ENCODE assay signal across 8 cellular contexts in the genomic region with DNA sequence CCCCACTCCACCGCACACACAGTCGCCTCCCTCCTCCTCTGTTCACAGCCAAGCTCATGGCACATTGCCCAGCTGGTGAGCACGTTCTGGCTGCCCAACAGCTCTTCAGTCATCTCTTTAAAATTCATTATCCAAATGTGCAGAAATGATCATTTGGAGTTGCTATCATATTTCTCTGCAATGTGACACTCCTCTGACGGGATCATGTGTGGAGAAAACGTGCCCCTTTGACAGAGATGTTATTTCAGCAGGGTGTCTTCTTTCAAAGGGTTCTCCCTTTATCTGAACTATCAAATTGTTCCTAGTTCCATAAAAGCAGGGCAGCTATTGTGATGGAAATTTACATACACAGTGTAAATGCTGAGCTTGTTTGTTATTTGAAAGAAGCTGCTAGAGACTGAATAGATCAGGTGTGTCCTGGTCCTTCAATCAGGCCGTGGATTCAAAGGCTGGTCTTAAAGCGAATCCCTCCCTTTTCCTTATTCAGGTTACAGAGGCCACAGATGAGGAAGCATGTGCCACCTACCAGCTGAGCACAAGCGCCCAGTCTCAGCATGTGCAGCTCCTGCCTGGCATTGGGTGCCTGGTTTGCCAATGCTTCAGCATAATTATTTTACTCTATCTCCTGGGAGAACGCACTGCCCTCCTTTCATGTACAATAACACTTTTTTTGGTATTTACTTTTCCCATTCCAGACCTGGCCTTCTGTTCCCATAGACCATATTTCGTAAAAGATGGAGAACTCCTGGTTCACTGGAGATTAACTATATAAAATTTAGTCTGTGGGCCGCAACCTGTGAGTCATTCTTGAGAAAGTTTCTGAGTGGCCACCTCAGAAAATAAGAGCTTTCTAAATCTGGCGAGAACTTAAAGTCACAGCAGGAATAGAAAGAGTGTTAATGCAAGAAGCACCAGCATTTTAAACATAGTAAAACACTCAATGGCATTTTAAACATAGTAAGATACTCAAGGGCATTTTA.
DNase-seq lines count a peak whose midpoint lies in the region; ATAC-seq and TF ChIP-seq lines count a peak whose summit lies in the region.

No MANE protein-coding gene starts in this region.

- BruUV-seq in A673 (replicated peaks; lab: Mats Ljungman, UMichigan): no TSS peak

- CTCF ChIA-PET in A673 (lab: Charles Lee): no interaction called here

- H3K27me3 ChIP-seq in A673 (replicated peaks; ENCODE audit: insufficient read depth, low read depth, low read length, poor library complexity) (no peaks in the 10 kb centered on the region), kidney epithelial cell (ENCODE audit: control insufficient read depth, insufficient read depth, low read length) (no peaks in the 10 kb centered on the region)

- DNase-seq in A673 (ENCODE audit: low spot score): peak; percentile 81
- peak; percentile 97 for DNase-seq in NCI-H146 (lab: John Stamatoyannopoulos, UW)
- DNase-seq in amniotic stem cell (lab: John Stamatoyannopoulos, UW): peak; percentile 12
- DNase-seq in kidney epithelial cell (ENCODE audit: low read depth): peak; percentile 56
- no peak for DNase-seq in activated CD4-positive, alpha-beta T cell treated with anti-CD3 and anti-CD28 coated beads for 1 hour
- DNase-seq in activated CD8-positive, alpha-beta memory T cell treated with anti-CD3 and anti-CD28 coated beads, Interleukin-2, amount 50 U/mL, for 48 hours: no peak

- no peak overlapping the region for H3K4me3 ChIP-seq in A673 (ENCODE audit: low read depth, low read length, poor library complexity, severe bottlenecking)
- H3K4me3 ChIP-seq in kidney epithelial cell (ENCODE audit: low read depth, low read length): no peak overlapping the region

- no peaks in the 10 kb centered on the region for H3K9me3 ChIP-seq in A673 (ENCODE audit: low read depth, low read length, poor library complexity, severe bottlenecking)

- TF ChIP-seq CTCF in A673 (conservative IDR thresholded peaks at IDR 0.05; ENCODE audit: low read depth, low read length): no peak
- TF ChIP-seq CTCF in kidney epithelial cell (IDR thresholded peaks at IDR 0.05; ENCODE audit: insufficient read depth, low read length, poor library complexity, severe bottlenecking): no peak

- no peak overlapping the region for H3K27ac ChIP-seq in A673 (ENCODE audit: low read depth, low read length, poor library complexity, severe bottlenecking)

- intact Hi-C loops in A673 (cut with micrococcal nuclease; ENCODE audit: unreplicated experiment): no loop called here

- H3K4me1 ChIP-seq in A673 (ENCODE audit: insufficient read depth, low read length, poor library complexity, severe bottlenecking): peaks cover 14% of the 10 kb centered on the region

- POLR2A ChIA-PET in A673 (lab: Charles Lee; ENCODE audit: low non-redundant PET): no interaction called here

- no peak for ATAC-seq in HG03135 (IDR thresholded peaks at IDR 0.05; ENCODE audit: unreplicated experiment)
- ATAC-seq in GM21515 (IDR thresholded peaks at IDR 0.05; ENCODE audit: unreplicated experiment): no peak

- H3K36me3 ChIP-seq in A673 (ENCODE audit: insufficient read depth, low read length, poor library complexity, severe bottlenecking) (no peaks in the 10 kb centered on the region), kidney epithelial cell (ENCODE audit: control insufficient read depth, insufficient read depth, low read length) (no peaks in the 10 kb centered on the region)

Comparison
In these comparisons a context has a peak if more than half of its experiments do, and no peak if none do; other contexts are left out.
1. DNase-seq: peak in A673 (single experiment), NCI-H146 (single experiment), amniotic stem cell (single experiment) and kidney epithelial cell (single experiment); none in activated CD4-positive, alpha-beta T cell treated with anti-CD3 and anti-CD28 coated beads for 1 hour (single experiment) and activated CD8-positive, alpha-beta memory T cell treated with anti-CD3 and anti-CD28 coated beads, Interleukin-2, amount 50 U/mL, for 48 hours (single experiment).